37 cellular contexts compared by ENCODE assay signal in the genomic region with DNA sequence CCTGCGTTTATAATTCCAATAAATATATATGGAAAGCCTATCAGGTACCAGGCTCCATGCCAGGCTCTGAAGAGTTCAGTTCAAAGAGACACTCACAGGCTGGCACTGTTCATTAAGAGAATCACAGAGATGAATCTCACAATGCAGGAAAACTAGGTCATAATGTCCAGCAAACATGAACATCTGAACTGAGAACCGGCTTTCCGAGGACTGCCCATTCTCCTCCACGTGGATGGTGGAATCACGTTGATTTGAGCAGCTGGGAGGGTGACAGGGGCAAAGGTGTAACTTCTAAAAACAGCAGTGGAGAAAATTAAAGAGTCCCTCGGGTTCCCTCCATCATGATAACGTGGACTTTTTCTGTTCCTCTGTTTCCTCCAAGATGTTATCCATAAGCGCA. TPM values are rescaled to one million over a fixed set of nuclear protein-coding genes. Genes with fewer than 3 reads are reported as not detected.
DNase-seq lines count a peak whose midpoint lies in the region; ATAC-seq and TF ChIP-seq lines count a peak whose summit lies in the region.
"Had no signal": no experiment of that assay in that cellular context is flagged by ENCODE, and none has a peak within 500 bp of the region (broad histone marks: within the 10 kb centered on the region; RNA-seq: fewer than 3 reads in every experiment).

No MANE protein-coding gene starts in this region.

- H3K27me3 ChIP-seq in body of pancreas: no peaks in the 10 kb centered on the region
- H3K27me3 ChIP-seq: BE2C; BLaER1; BLaER1 treated with 17β-estradiol and CSF1 and Interleukin-3, amounts not matched to agents 10 nM and 100 nM had no signal

- no peak overlapping the region for H3K4me3 ChIP-seq in body of pancreas
- H3K4me3 ChIP-seq: A549; BLaER1; BLaER1 treated with 17β-estradiol and CSF1 and Interleukin-3, amounts not matched to agents 10 nM and 100 nM had no signal

- 0 out of 2 replicates have a peak overlapping the region, but pooled peaks have one; percentile 8 for H3K27ac ChIP-seq in VCaP
- H3K27ac ChIP-seq in body of pancreas: peak overlapping the region in 3 of 4 donors; percentile 41 to 97 (median 94)
- H3K27ac ChIP-seq: 22Rv1; A549; BLaER1; BLaER1 treated with 17β-estradiol and CSF1 and Interleukin-3, amounts not matched to agents 10 nM and 100 nM; C4-2B had no signal

- peaks cover 28 to 29% of the 10 kb centered on the region in 2 donors for H3K36me3 ChIP-seq in body of pancreas (replicated peaks in 1 of 2; ENCODE audit: insufficient read depth in 1 of 2, low read depth in 2 of 2)
- H3K36me3 ChIP-seq: BE2C; BLaER1; BLaER1 treated with 17β-estradiol and CSF1 and Interleukin-3, amounts not matched to agents 10 nM and 100 nM had no signal

- DNase-seq in NCI-H1092 (lab: John Stamatoyannopoulos, UW) (peak; percentile 27), NCI-H1092 treated with DMSO at 0.1 percent for 48 hours (lab: John Stamatoyannopoulos, UW) (no peak), G401 (ENCODE audit: low spot score) (peak; percentile 0), body of pancreas (no peak), Right ventricle myocardium inferior (ENCODE audit: missing footprints) (no peak), mucosa of gallbladder (ENCODE audit: low spot score) (no peak)
- no peak for DNase-seq in activated CD4-positive, alpha-beta T cell treated with anti-CD3 and anti-CD28 coated beads, Interleukin-2, amount 50 U/mL, for 48 hours
- DNase-seq: 8988T; ACHN; AML-193; BE2C; C1 segment of cervical spinal cord; Caco-2; Calu3; CD4-positive, alpha-beta memory T cell; CD4-positive, alpha-beta T cell; CD4-positive, CD25-positive, alpha-beta regulatory T cell; CD8-positive, alpha-beta memory T cell; CD8-positive, alpha-beta T cell; COR-L47; DMS 273 treated with DMSO at 0.1 percent for 48 hours; DMS153; DMS53; DMS79; DMS79 treated with DMSO at 0.1 percent for 48 hours; DND-41; EL had no signal

- H3K4me1 ChIP-seq in body of pancreas: peaks cover 45% of the 10 kb centered on the region
- H3K4me1 ChIP-seq: A549; BE2C; BLaER1; BLaER1 treated with 17β-estradiol and CSF1 and Interleukin-3, amounts not matched to agents 10 nM and 100 nM; Caco-2 had no signal

- 40 to 49% methylated on average over 8 of the region's 8 CpGs for WGBS in body of pancreas, 2 donors

- TF ChIP-seq CTCF in VCaP (conservative IDR thresholded peaks at IDR 0.05) (no peak), body of pancreas (IDR thresholded peaks at IDR 0.05) (no peak)

- no peak for ATAC-seq in body of pancreas
- no peak for ATAC-seq in Right ventricle myocardium inferior
- ATAC-seq: A549; CD8-positive, alpha-beta T cell had no signal

- intact Hi-C loops in body of pancreas (cut with DNase I) (no loop called here), Right ventricle myocardium inferior (cut with DNase I) (no loop called here)

- TF ChIP-seq POLR2A in body of pancreas (IDR thresholded peaks at IDR 0.05): no peak

- in situ Hi-C loops in G401 (cut with HindIII; ENCODE audit: low sequenced_read_pairs): no loop called here

- H3K9me3 ChIP-seq in body of pancreas: no peaks in the 10 kb centered on the region
- H3K9me3 ChIP-seq: A549; BE2C; BLaER1; BLaER1 treated with 17β-estradiol and CSF1 and Interleukin-3, amounts not matched to agents 10 nM and 100 nM; Caco-2 had no signal

RNA-seq across cellular contexts. Expression of gene GP2, which starts 10.2 kb away (rescaled TPM):
- not detected in 2 replicates for total RNA-seq in G401 (2014; rRNA removed; shearing (Covaris generic))
- total RNA-seq in body of pancreas (over 10,000 TPM; 12,053 to 14,662 TPM), Right ventricle myocardium inferior (not detected), mucosa of gallbladder (558 TPM)
- total RNA-seq: A172; A673; B cell; Caco-2; Calu3; CD4-positive, alpha-beta memory T cell; CD4-positive, alpha-beta T cell; CD4-positive, CD25-positive, alpha-beta regulatory T cell; CD8-positive, alpha-beta memory T cell; CD8-positive, alpha-beta T cell; Daoy had no signal

RNA-seq across cellular contexts. Expression of gene UMOD, which starts 35.4 kb away (rescaled TPM):
- not detected in 2 replicates for total RNA-seq in G401 (2014; rRNA removed; shearing (Covaris generic))
- total RNA-seq in body of pancreas (10 to 100 TPM; 12.7 to 31.3 TPM), Right ventricle myocardium inferior (not detected), mucosa of gallbladder (0.60 TPM)
- total RNA-seq: A172; A673; B cell; Caco-2; Calu3; CD4-positive, alpha-beta memory T cell; CD4-positive, alpha-beta T cell; CD4-positive, CD25-positive, alpha-beta regulatory T cell; CD8-positive, alpha-beta memory T cell; CD8-positive, alpha-beta T cell; Daoy had no signal

Comparison
In these comparisons a context has a peak if more than half of its experiments do, and no peak if none do; other contexts are left out.
1. DNase-seq: peak in NCI-H1092 (single experiment) and G401 (single experiment); none in NCI-H1092 treated with DMSO at 0.1 percent for 48 hours (single experiment), body of pancreas (0 of 4), activated CD4-positive, alpha-beta T cell treated with anti-CD3 and anti-CD28 coated beads, Interleukin-2, amount 50 U/mL, for 48 hours (0 of 2), Right ventricle myocardium inferior (single experiment) and mucosa of gallbladder (single experiment).
2. RNA of gene GP2, which starts 10.2 kb away (total RNA-seq): 12,053 to 14,662 TPM in body of pancreas and 558 TPM in mucosa of gallbladder (single experiment); not detected in G401 and not detected in Right ventricle myocardium inferior (single experiment); every median in the first group is over 100 times any median in the second.